Comparison of ENCODE assay signal across 8 cellular contexts in genomic region chr10:7525314-7526016, GRCh38.
DNase-seq lines count a peak whose midpoint lies in the region; ATAC-seq, FAIRE-seq and TF ChIP-seq lines count a peak whose summit lies in the region.

No MANE protein-coding gene starts in this region.

- H3K27ac ChIP-seq in RWPE1 (no peak overlapping the region), adrenal gland (no peak overlapping the region), left ventricle myocardium inferior (replicated peaks) (no peak overlapping the region)

- H3K4me3 ChIP-seq in adrenal gland (no peak overlapping the region), left ventricle myocardium inferior (no peak overlapping the region), skeletal muscle cell (ENCODE audit: low read depth, low read length) (no peak overlapping the region)

- TF ChIP-seq CTCF in RWPE1 (conservative IDR thresholded peaks at IDR 0.05; ENCODE audit: low read depth), result peak; percentile 74
- peak; percentile 65 to 94 (median 86) for TF ChIP-seq CTCF in adrenal gland (IDR thresholded peaks at IDR 0.05)
- peak; percentile 86 for TF ChIP-seq CTCF in left ventricle myocardium inferior (IDR thresholded peaks at IDR 0.05; ENCODE audit: borderline replicate concordance)

- FAIRE-seq in G401.6 (lab: Jason Lieb, UNC), result peak; percentile 93

- H3K36me3 ChIP-seq in adrenal gland (replicated peaks in 1 of 2), result no peaks in the 10 kb centered on the region
- no peaks in the 10 kb centered on the region for H3K36me3 ChIP-seq in left ventricle myocardium inferior

- H3K27me3 ChIP-seq in adrenal gland (peaks cover 19% of the 10 kb centered on the region), left ventricle myocardium inferior (ENCODE audit: low read depth) (peaks cover 62% of the 10 kb centered on the region)

- H3K4me1 ChIP-seq in adrenal gland (replicated peaks in 1 of 2), result no peaks in the 10 kb centered on the region
- H3K4me1 ChIP-seq in left ventricle myocardium inferior, result no peaks in the 10 kb centered on the region

- ATAC-seq in GM21423 (IDR thresholded peaks at IDR 0.05; ENCODE audit: unreplicated experiment), result peak; percentile 66

- TF ChIP-seq POLR2A in adrenal gland (IDR thresholded peaks at IDR 0.05), result no peak

- CTCF ChIA-PET in RWPE1 (lab: Yijun Ruan, JAX), result interaction anchor here (0.5 to 1.6 kb wide), 17 partner anchors 9 to 1779 kb away, joined by 3 to 28 read pairs (median 4); no protein-coding TSS in a partner anchor

- POLR2A ChIA-PET in RWPE1 (lab: Yijun Ruan, JAX; ENCODE audit: low non-redundant PET), result no interaction called here

- peak; percentile 66 for DNase-seq in RWPE1 (ENCODE audit: low spot score)
- peak; percentile 59 to 84 (median 75) for DNase-seq in adrenal gland
- DNase-seq in left ventricle myocardium inferior, result no peak
- DNase-seq in skeletal muscle cell (ENCODE audit: low read depth), result peak; percentile 31
- no peak for DNase-seq in NCI-H524 treated with DMSO at 0.1 percent for 48 hours (lab: John Stamatoyannopoulos, UW)

- TF ChIP-seq RAD21 in Ishikawa (IDR thresholded peaks at IDR 0.05; ENCODE audit: low read depth), result peak; percentile 91

- H3K9me3 ChIP-seq in adrenal gland (replicated peaks in 1 of 3) (no peaks in the 10 kb centered on the region), left ventricle myocardium inferior (replicated peaks) (no peaks in the 10 kb centered on the region)

- WGBS in adrenal gland, 4 donors, result 33 to 38% (median 33%) methylated on average over 16 of the region's 16 CpGs

- no peak for TF ChIP-seq EP300 in Ishikawa (IDR thresholded peaks at IDR 0.05; ENCODE audit: borderline replicate concordance)

- intact Hi-C loops in adrenal gland (cut with DNase I) (loop anchor here (2.0 to 10.0 kb wide), 3 partner anchors 157 to 1779 kb away; no protein-coding TSS in a partner anchor), left ventricle myocardium inferior (cut with micrococcal nuclease) (loop anchor here (5.0 kb wide), 1 partner anchor 162 kb away; no protein-coding TSS in a partner anchor)

TF ChIP-seq in Ishikawa, 13 proteins besides CTCF, POLR2A, EP300 and RAD21:
- TF ChIP-seq TCF12 (IDR thresholded peaks at IDR 0.05; ENCODE audit: low read depth), result no peak
- no peak for TF ChIP-seq ZBTB7A (IDR thresholded peaks at IDR 0.05; ENCODE audit: low read depth)
- TF ChIP-seq REST (IDR thresholded peaks at IDR 0.05; ENCODE audit: low read depth), result no peak
- no peak for TF ChIP-seq CREB1 (IDR thresholded peaks at IDR 0.05; ENCODE audit: low read depth)
- TF ChIP-seq NFIC (IDR thresholded peaks at IDR 0.05), result no peak
- no peak for TF ChIP-seq YY1 (IDR thresholded peaks at IDR 0.05; ENCODE audit: low read depth)
- TF ChIP-seq CEBPB (IDR thresholded peaks at IDR 0.05), result no peak
- no peak for TF ChIP-seq TEAD4 (IDR thresholded peaks at IDR 0.05)

Comparison
In these comparisons a context has a peak if more than half of its experiments do, and no peak if none do; other contexts are left out.
1. DNase-seq: peak in RWPE1 (single experiment), adrenal gland (7 of 7) and skeletal muscle cell (single experiment); none in left ventricle myocardium inferior (single experiment) and NCI-H524 treated with DMSO at 0.1 percent for 48 hours (single experiment).
2. Peak in every context shown above with its lines, with median percentiles within 50 percentile points of each other: CTCF ChIP-seq.